In the genomic region with DNA sequence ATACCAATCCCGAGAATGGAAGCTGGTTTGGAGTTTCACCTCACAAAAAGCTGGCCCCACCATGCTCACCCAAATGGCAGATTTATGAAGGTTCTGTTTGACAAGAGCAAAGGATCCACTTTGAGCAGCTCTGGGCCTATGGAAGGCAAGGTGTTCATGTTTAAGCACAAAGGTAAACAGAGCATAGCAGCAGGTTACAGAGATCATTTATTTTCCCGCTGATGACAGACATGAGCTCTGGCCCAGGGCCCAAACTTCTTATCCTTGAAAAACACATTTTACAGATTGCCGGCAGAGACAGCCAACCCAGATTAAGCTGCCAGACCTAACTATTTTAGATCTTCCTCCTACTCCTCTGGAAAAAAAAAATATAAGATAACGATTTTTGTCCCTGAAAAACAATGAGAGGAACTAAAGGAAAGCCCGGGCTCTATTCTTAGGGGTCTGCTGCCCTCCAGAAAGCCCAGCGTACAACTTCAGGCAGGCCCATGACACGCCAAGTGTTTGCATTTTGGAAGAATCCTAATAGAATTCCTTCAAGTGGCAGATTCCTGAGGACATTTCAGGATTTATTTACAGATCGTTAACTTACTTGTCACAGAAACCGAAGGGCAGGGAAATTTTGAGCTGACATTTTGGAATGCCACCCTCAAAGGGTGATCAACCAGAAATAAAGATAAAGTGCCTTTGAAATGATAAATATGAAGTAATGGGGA, we compare ENCODE assay signal across 8 cellular contexts. TPM values are rescaled to one million over a fixed set of nuclear protein-coding genes. Genes with fewer than 3 reads are reported as not detected.
DNase-seq lines count a peak whose midpoint lies in the region; ATAC-seq and TF ChIP-seq lines count a peak whose summit lies in the region.

No MANE protein-coding gene starts in this region.

- ATAC-seq in HG03066 (IDR thresholded peaks at IDR 0.05; ENCODE audit: low read depth, unreplicated experiment), result peak; percentile 1
- peak; percentile 1 for ATAC-seq in stimulated activated effector memory CD8-positive, alpha-beta T cell treated with anti-CD3 and anti-CD28 coated beads, Interleukin-12 subunit alpha, Interleukin-12 subunit beta, amount 100 ng/mL, for 72 hours

- TF ChIP-seq POLR2A in erythroblast (IDR thresholded peaks at IDR 0.05; ENCODE audit: low read length), result no peak

- no peaks in the 10 kb centered on the region for H3K36me3 Mint-ChIP-seq in stimulated activated effector memory CD8-positive, alpha-beta T cell treated with anti-CD3 and anti-CD28 coated beads, Interleukin-12 subunit alpha, Interleukin-12 subunit beta, amount 100 ng/mL, for 72 hours

- H3K9me3 Mint-ChIP-seq in stimulated activated effector memory CD8-positive, alpha-beta T cell treated with anti-CD3 and anti-CD28 coated beads, Interleukin-12 subunit alpha, Interleukin-12 subunit beta, amount 100 ng/mL, for 72 hours, result no peaks in the 10 kb centered on the region

- peak; percentile 62 for DNase-seq in COLO668 (lab: John Stamatoyannopoulos, UW; ENCODE audit: unreplicated experiment)
- peak; percentile 77 for DNase-seq in OCI-M1 (lab: John Stamatoyannopoulos, UW)
- DNase-seq in erythroblast (lab: John Stamatoyannopoulos, UW), result peak; percentile 76 to 81
- no peak for DNase-seq in stimulated activated effector memory CD8-positive, alpha-beta T cell treated with anti-CD3 and anti-CD28 coated beads, Interleukin-12 subunit alpha, Interleukin-12 subunit beta, amount 100 ng/mL, for 72 hours (ENCODE audit: low spot score in 2 of 2)
- no peak for DNase-seq in hippocampal formation (lab: John Stamatoyannopoulos, UW)
- no peak for DNase-seq in RPMI8226
- DNase-seq in occipital lobe (lab: John Stamatoyannopoulos, UW), result no peak

- H3K4me3 Mint-ChIP-seq in stimulated activated effector memory CD8-positive, alpha-beta T cell treated with anti-CD3 and anti-CD28 coated beads, Interleukin-12 subunit alpha, Interleukin-12 subunit beta, amount 100 ng/mL, for 72 hours, result peak overlapping the region; percentile 57

- peaks cover 23% of the 10 kb centered on the region for H3K4me1 Mint-ChIP-seq in stimulated activated effector memory CD8-positive, alpha-beta T cell treated with anti-CD3 and anti-CD28 coated beads, Interleukin-12 subunit alpha, Interleukin-12 subunit beta, amount 100 ng/mL, for 72 hours

- peak overlapping the region; percentile 88 for H3K27ac Mint-ChIP-seq in stimulated activated effector memory CD8-positive, alpha-beta T cell treated with anti-CD3 and anti-CD28 coated beads, Interleukin-12 subunit alpha, Interleukin-12 subunit beta, amount 100 ng/mL, for 72 hours

RNA-seq across cellular contexts. Expression of a gene that starts 40.0 kb away (rescaled TPM):
- 52.4 TPM for total RNA-seq in occipital lobe

Comparison
In these comparisons a context has a peak if more than half of its experiments do, and no peak if none do; other contexts are left out.
1. DNase-seq: peak in COLO668 (single experiment), OCI-M1 (single experiment) and erythroblast (2 of 2); none in stimulated activated effector memory CD8-positive, alpha-beta T cell treated with anti-CD3 and anti-CD28 coated beads, Interleukin-12 subunit alpha, Interleukin-12 subunit beta, amount 100 ng/mL, for 72 hours (0 of 2), hippocampal formation (0 of 2), RPMI8226 (single experiment) and occipital lobe (single experiment).